In genomic region chr15:67524235-67524634, GRCh38 we compare ENCODE assay signal across 17 cellular contexts. TPM values are rescaled to one million over a fixed set of nuclear protein-coding genes. Genes with fewer than 3 reads are reported as not detected.
DNase-seq lines count a peak whose midpoint lies in the region; ATAC-seq and TF ChIP-seq lines count a peak whose summit lies in the region.
"Had no signal": no experiment of that assay in that cellular context is flagged by ENCODE, and none has a peak within 500 bp of the region (broad histone marks: within the 10 kb centered on the region; RNA-seq: fewer than 3 reads in every experiment).

No MANE protein-coding gene starts in this region.

- in situ Hi-C loops in gastrocnemius medialis (cut with MboI; ENCODE audit: low sequenced_read_pairs in 4 of 4): loop anchor here in 1 of 4 donors (5.0 kb wide), 1 partner anchor 313 kb away; no protein-coding TSS in a partner anchor

- TF ChIP-seq POLR2A in gastrocnemius medialis (IDR thresholded peaks at IDR 0.05): no peak

- H3K4me2 ChIP-seq in PC-3 (ENCODE audit: low read length): peak overlapping the region; percentile 91

- H3K79me2 ChIP-seq in PC-3 (ENCODE audit: low read length): peaks cover 55% of the 10 kb centered on the region

- no peaks in the 10 kb centered on the region for H3K27me3 ChIP-seq in PC-3 (ENCODE audit: low read length)
- no peaks in the 10 kb centered on the region for H3K27me3 ChIP-seq in endocrine pancreas (ENCODE audit: control insufficient read depth, insufficient read depth, low read length)
- no peaks in the 10 kb centered on the region for H3K27me3 ChIP-seq in gastrocnemius medialis
- no peaks in the 10 kb centered on the region for H3K27me3 ChIP-seq in dorsolateral prefrontal cortex

- H3K27ac ChIP-seq in PC-3 (ENCODE audit: low read length) (no peak overlapping the region), gastrocnemius medialis (peak overlapping the region; percentile 99 to 100 (median 99)), dorsolateral prefrontal cortex (no peak overlapping the region)
- H3K27ac ChIP-seq: C4-2B, coronary artery had no signal

- H3F3A ChIP-seq in PC-3 (ENCODE audit: low read length, unreplicated experiment): no peaks in the 10 kb centered on the region

- H3K9me3 Mint-ChIP-seq in activated naive CD8-positive, alpha-beta T cell (ENCODE audit: low read depth): no peaks in the 10 kb centered on the region
- H3K9me3 Mint-ChIP-seq in activated naive CD8-positive, alpha-beta T cell treated with anti-CD3 and anti-CD28 coated beads, Interleukin-2, amount 50 U/mL, for 24 hours: no peaks in the 10 kb centered on the region
- H3K9me3 Mint-ChIP-seq: activated naive CD4-positive, alpha-beta T cell treated with anti-CD3 and anti-CD28 coated beads, Interleukin-2, amount 10 ng/mL, durations not matched to agents 7 days and 5 days had no signal

- CTCF ChIA-PET in PC-3 (lab: Charles Lee): no interaction called here

- H3K4me1 ChIP-seq in PC-3 (ENCODE audit: insufficient read depth, low read length) (peaks cover 22% of the 10 kb centered on the region), endocrine pancreas (ENCODE audit: control insufficient read depth, insufficient read depth, low read length) (peaks cover 25% of the 10 kb centered on the region), gastrocnemius medialis (peaks cover 52 to 71% of the 10 kb centered on the region in 2 donors)

- H3K36me3 ChIP-seq in PC-3 (ENCODE audit: low read depth, low read length) (0 out of 2 replicates have a peak, but pooled peaks cover 3% of the 10 kb centered on the region), endocrine pancreas (ENCODE audit: control insufficient read depth, insufficient read depth, low read length) (no peaks in the 10 kb centered on the region), gastrocnemius medialis (peaks cover 0 to 8% of the 10 kb centered on the region in 2 donors)

- H3K4me3 ChIP-seq in PC-3 (ENCODE audit: low read length): peak overlapping the region; percentile 92; the same call in 1 of the 2 replicates
- peak overlapping the region; percentile 14 for H3K4me3 ChIP-seq in endocrine pancreas (ENCODE audit: control insufficient read depth, insufficient read depth, low read length)
- no peak overlapping the region for H3K4me3 ChIP-seq in gastrocnemius medialis
- H3K4me3 ChIP-seq in dorsolateral prefrontal cortex: peak overlapping the region in 14 of 59 donors; percentile 1 to 96 (median 87)
- H3K4me3 ChIP-seq: coronary artery had no signal

- no peaks in the 10 kb centered on the region for H3K9me3 ChIP-seq in PC-3 (ENCODE audit: low read length)
- H3K9me3 ChIP-seq in endocrine pancreas (ENCODE audit: control insufficient read depth, low read length): no peaks in the 10 kb centered on the region
- no peaks in the 10 kb centered on the region for H3K9me3 ChIP-seq in gastrocnemius medialis

- H3K27ac Mint-ChIP-seq in activated naive CD8-positive, alpha-beta T cell: peak overlapping the region; percentile 47
- no peak overlapping the region for H3K27ac Mint-ChIP-seq in activated naive CD8-positive, alpha-beta T cell treated with anti-CD3 and anti-CD28 coated beads, Interleukin-2, amount 50 U/mL, for 24 hours
- H3K27ac Mint-ChIP-seq: activated naive CD4-positive, alpha-beta T cell treated with anti-CD3 and anti-CD28 coated beads, Interleukin-2, amount 10 ng/mL, durations not matched to agents 7 days and 5 days; progenitor cell of endocrine pancreas had no signal

- peak overlapping the region; percentile 9; the same call in 1 of the 2 replicates for H3K9ac ChIP-seq in PC-3 (ENCODE audit: low read length)
- no peak overlapping the region for H3K9ac ChIP-seq in endocrine pancreas (ENCODE audit: control insufficient read depth, insufficient read depth, low read length)

- intact Hi-C loops in PC-3 (cut with micrococcal nuclease) (no loop called here), gastrocnemius medialis (cut with DNase I; ENCODE audit: low total_unique reads) (loop anchor here (5.0 kb wide), 1 partner anchor 457 kb away; the partner anchor contains the start of gene SMAD3), dorsolateral prefrontal cortex (cut with DNase I) (no loop called here)

- DNase-seq in activated naive CD8-positive, alpha-beta T cell treated with anti-CD3 and anti-CD28 coated beads, Interleukin-2, amount 50 U/mL, for 24 hours: no peak
- DNase-seq in PC-3 (no peak), gastrocnemius medialis (no peak), HT-29 (ENCODE audit: low spot score) (no peak), dorsolateral prefrontal cortex (no peak)
- no peak for DNase-seq in activated effector memory CD4-positive, alpha-beta T cell treated with Interleukin-2 at 50 U/mL for 16 hours
- DNase-seq: activated CD4-positive, alpha-beta T cell treated with anti-CD3 and anti-CD28 coated beads for 48 hours; activated naive CD4-positive, alpha-beta T cell treated with anti-CD3 and anti-CD28 coated beads, Interleukin-2, amount 10 ng/mL, durations not matched to agents 7 days and 5 days; IMR-90; NCI-H1694 treated with DMSO at 0.1 percent for 48 hours; NCI-H226; stimulated activated CD4-positive, alpha-beta T cell treated with anti-CD3 and anti-CD28 coated beads, Interleukin-4, amount 100 ng/mL, for 24 hours had no signal

- POLR2A ChIA-PET in PC-3 (lab: Charles Lee; ENCODE audit: unreplicated experiment): interaction anchor here (0.7 kb wide), 1 partner anchor 368 kb away, joined by 4 read pairs; no protein-coding TSS in a partner anchor

- peaks cover 24% of the 10 kb centered on the region for H3K4me1 Mint-ChIP-seq in activated naive CD8-positive, alpha-beta T cell (ENCODE audit: low read depth)
- H3K4me1 Mint-ChIP-seq in activated naive CD8-positive, alpha-beta T cell treated with anti-CD3 and anti-CD28 coated beads, Interleukin-2, amount 50 U/mL, for 24 hours: peaks cover 29% of the 10 kb centered on the region

- TF ChIP-seq CTCF in PC-3 (conservative IDR thresholded peaks at IDR 0.05; ENCODE audit: low read depth, low read length) (no peak), gastrocnemius medialis (IDR thresholded peaks at IDR 0.05 in 4 of 5, conservative IDR thresholded peaks at IDR 0.05 in 1 of 5) (no peak), dorsolateral prefrontal cortex (IDR thresholded peaks at IDR 0.05 in 54 of 56, conservative IDR thresholded peaks at IDR 0.05 in 2 of 56; ENCODE audit: low read depth in 1 of 56, partially characterized antibody in 56 of 56) (no peak)

- H2AFZ ChIP-seq in PC-3 (ENCODE audit: low read length): no peak overlapping the region

- H4K20me1 ChIP-seq in PC-3 (ENCODE audit: low read length): peaks cover 22% of the 10 kb centered on the region

- no peaks in the 10 kb centered on the region for H3K9me2 ChIP-seq in PC-3 (replicated peaks; ENCODE audit: low read length)

- H3K27me3 Mint-ChIP-seq in activated naive CD8-positive, alpha-beta T cell: no peaks in the 10 kb centered on the region
- no peaks in the 10 kb centered on the region for H3K27me3 Mint-ChIP-seq in activated naive CD8-positive, alpha-beta T cell treated with anti-CD3 and anti-CD28 coated beads, Interleukin-2, amount 50 U/mL, for 24 hours
- H3K27me3 Mint-ChIP-seq: activated naive CD4-positive, alpha-beta T cell treated with anti-CD3 and anti-CD28 coated beads, Interleukin-2, amount 10 ng/mL, durations not matched to agents 7 days and 5 days; progenitor cell of endocrine pancreas had no signal

- no TSS peak for BruUV-seq in PC-3 (replicated peaks; lab: Mats Ljungman, UMichigan)

- no peaks in the 10 kb centered on the region for H3K36me3 Mint-ChIP-seq in activated naive CD8-positive, alpha-beta T cell
- peaks cover 5% of the 10 kb centered on the region for H3K36me3 Mint-ChIP-seq in activated naive CD8-positive, alpha-beta T cell treated with anti-CD3 and anti-CD28 coated beads, Interleukin-2, amount 50 U/mL, for 24 hours (ENCODE audit: low read depth)

- peak overlapping the region; percentile 15 for H3K4me3 Mint-ChIP-seq in activated naive CD8-positive, alpha-beta T cell
- H3K4me3 Mint-ChIP-seq in activated naive CD8-positive, alpha-beta T cell treated with anti-CD3 and anti-CD28 coated beads, Interleukin-2, amount 50 U/mL, for 24 hours: no peak overlapping the region
- H3K4me3 Mint-ChIP-seq: activated naive CD4-positive, alpha-beta T cell treated with anti-CD3 and anti-CD28 coated beads, Interleukin-2, amount 10 ng/mL, durations not matched to agents 7 days and 5 days had no signal

- no peak for ATAC-seq in activated naive CD8-positive, alpha-beta T cell treated with anti-CD3 and anti-CD28 coated beads, Interleukin-2, amount 50 U/mL, for 24 hours
- ATAC-seq in PC-3: no peak
- no peak for ATAC-seq in gastrocnemius medialis

RNA-seq across cellular contexts. Expression of gene C15orf61, which starts 3.3 kb away (rescaled TPM):
- total RNA-seq in PC-3 (2014; rRNA removed) (3.0 and 3.9 TPM in 2 replicates), gastrocnemius medialis (10 to 100 TPM; 10.2 to 25.9 (median 15.8) TPM), dorsolateral prefrontal cortex (10 to 100 TPM; 10.8 to 35.1 (median 19.3) TPM)
- 5.4 and 9.6 TPM in 2 replicates for total RNA-seq in HT-29 (2014; rRNA removed; shearing (Covaris generic))

RNA-seq across cellular contexts. Expression of gene MAP2K5, which starts 18.3 kb away (rescaled TPM):
- total RNA-seq in PC-3 (2014; rRNA removed) (4.0 and 5.5 TPM in 2 replicates), gastrocnemius medialis (1 to 10 TPM; 5.9 to 6.8 (median 6.4) TPM), dorsolateral prefrontal cortex (10 to 100 TPM; 31.3 to 69.6 (median 47.1) TPM)
- 3.6 and 3.8 TPM in 2 replicates for total RNA-seq in HT-29 (2014; rRNA removed; shearing (Covaris generic))

Comparison
In these comparisons a context has a peak if more than half of its experiments do, and no peak if none do; other contexts are left out.
1. H3K27ac ChIP-seq: peak in gastrocnemius medialis (4 of 4); none in PC-3 (single experiment) and dorsolateral prefrontal cortex (0 of 59).
2. H3K4me3 ChIP-seq: peak in PC-3 (single experiment) and endocrine pancreas (single experiment); none in gastrocnemius medialis (0 of 4).